25 cellular contexts compared by ENCODE assay signal in the genomic region with DNA sequence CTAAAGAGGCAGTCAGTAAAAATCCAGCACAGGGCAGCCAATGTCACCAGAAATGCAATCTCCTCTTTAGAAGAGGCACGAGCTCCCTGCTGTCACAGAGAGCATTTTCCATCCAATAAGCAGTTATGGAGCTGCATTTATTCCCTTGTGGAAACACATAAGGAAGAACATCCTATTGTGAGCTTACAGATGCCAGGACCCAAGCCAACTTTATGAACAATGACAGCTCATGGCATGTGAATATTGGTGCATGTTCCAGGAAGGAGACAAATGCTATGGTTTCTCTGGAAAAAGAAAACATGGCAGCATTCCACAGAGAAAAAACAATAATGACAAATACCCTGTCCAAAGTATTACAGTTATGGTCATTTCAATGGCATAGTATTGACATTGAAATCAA.
"Had no signal": no experiment of that assay in that cellular context is flagged by ENCODE, and none has a peak within 500 bp of the region (broad histone marks: within the 10 kb centered on the region; RNA-seq: fewer than 3 reads in every experiment).

No MANE protein-coding gene starts in this region.

- H3K27me3 ChIP-seq: SJSA1 had no signal

- H3K4me1 ChIP-seq: SJSA1 had no signal

- H3K4me3 ChIP-seq: K562, SJSA1, SK-N-MC had no signal

- H3K4me2 ChIP-seq: KMS-11 had no signal

- FAIRE-seq: HTR-8/SVneo, K562, RCC 7860 had no signal

- H3K36me3 ChIP-seq: SJSA1 had no signal

- ATAC-seq: K562, T-cell had no signal

- DNase-seq: Kasumi-1, MM.1S, NCI-H1092 treated with DMSO at 0.1 percent for 48 hours, NCI-H1436 treated with DMSO at 0.1 percent for 48 hours, NCI-H1694, NCI-H187 treated with DMSO at 0.1 percent for 48 hours, NCI-H2029 treated with DMSO at 0.1 percent for 48 hours, NCI-H2107, NCI-H2227 treated with DMSO at 0.1 percent for 48 hours, NCI-H446 treated with DMSO at 0.1 percent for 48 hours, NCI-H510A treated with DMSO at 0.1 percent for 48 hours, NCI-H526, NCI-H82, Right ventricle myocardium superior, RPMI8226, SIG-M5, SW 1271, T-cell had no signal

- H3K27ac ChIP-seq: HL-60, KMS-11, SJSA1, SK-N-MC had no signal
